25 cellular contexts compared by ENCODE assay signal in the genomic region with DNA sequence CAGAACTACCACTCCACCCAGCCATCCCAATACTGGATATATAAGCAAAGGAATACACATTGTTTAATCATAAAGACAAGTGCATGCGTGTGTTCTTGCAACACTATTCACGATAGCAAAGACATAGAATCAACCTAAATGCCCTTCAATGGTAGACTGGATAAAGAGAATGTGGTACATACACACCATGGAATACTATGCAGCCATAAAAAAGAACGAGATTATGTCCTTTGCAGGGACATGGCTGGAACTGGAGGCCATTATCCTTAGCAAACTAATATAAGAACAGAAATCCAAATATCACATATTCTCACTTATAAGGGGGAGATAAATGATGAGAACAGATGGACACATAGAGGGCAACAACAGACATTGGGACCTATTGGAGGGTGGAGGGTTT.
DNase-seq lines count a peak whose midpoint lies in the region; ATAC-seq, FAIRE-seq and TF ChIP-seq lines count a peak whose summit lies in the region.
"Had no signal": no experiment of that assay in that cellular context is flagged by ENCODE, and none has a peak within 500 bp of the region (broad histone marks: within the 10 kb centered on the region; RNA-seq: fewer than 3 reads in every experiment).

No MANE protein-coding gene starts in this region.

- 89% methylated on average over 3 of the region's 3 CpGs for WGBS in esophagus muscularis mucosa

- no peak for TF ChIP-seq CTCF in HEK293 (tag by site-specific recombination; IDR thresholded peaks at IDR 0.05)
- TF ChIP-seq CTCF in astrocyte (IDR thresholded peaks at IDR 0.05; ENCODE audit: insufficient read depth, low read depth, low read length) = no peak
- TF ChIP-seq CTCF in right atrium auricular region (IDR thresholded peaks at IDR 0.05) = no peak
- no peak for TF ChIP-seq CTCF in esophagus muscularis mucosa (IDR thresholded peaks at IDR 0.05)

- no peak overlapping the region for H3K27ac ChIP-seq in HEK293 (ENCODE audit: extremely low read depth, low read depth, low read length)
- no peak overlapping the region for H3K27ac ChIP-seq in astrocyte (ENCODE audit: low read depth, low read length)
- H3K27ac ChIP-seq in right atrium auricular region = no peak overlapping the region
- H3K27ac ChIP-seq in esophagus muscularis mucosa (replicated peaks in 1 of 4) = no peak overlapping the region
- H3K27ac ChIP-seq: 22Rv1; A549; BLaER1 treated with 17β-estradiol and CSF1 and Interleukin-3, amounts not matched to agents 10 nM and 100 nM; C4-2B had no signal

- H3K36me3 Mint-ChIP-seq in astrocyte (ENCODE audit: low read depth, unreplicated experiment) = peaks cover 2% of the 10 kb centered on the region
- H3K36me3 Mint-ChIP-seq: CD8-positive, alpha-beta T cell had no signal

- H3K9ac ChIP-seq in astrocyte (ENCODE audit: low read length) = no peak overlapping the region
- H3K9ac ChIP-seq: BLaER1 treated with 17β-estradiol and CSF1 and Interleukin-3, amounts not matched to agents 10 nM and 100 nM had no signal

- FAIRE-seq in GM12892 (lab: Jason Lieb, UNC) (peak; percentile 46), astrocyte (lab: Jason Lieb, UNC) (peak; percentile 9), urothelium cell line (lab: Jason Lieb, UNC) (peak; percentile 46)
- FAIRE-seq: A549, D721Med, GM12878, GM19239 had no signal

- no peak overlapping the region for H3K27ac Mint-ChIP-seq in astrocyte (ENCODE audit: unreplicated experiment)
- H3K27ac Mint-ChIP-seq: B cell; CD4-positive, alpha-beta T cell; CD8-positive, alpha-beta T cell had no signal

- H3K4me1 ChIP-seq in HEK293 (ENCODE audit: control insufficient read depth, insufficient read depth, low read length) (no peaks in the 10 kb centered on the region), astrocyte (ENCODE audit: insufficient read depth, low read length) (no peaks in the 10 kb centered on the region), right atrium auricular region (no peaks in the 10 kb centered on the region), esophagus muscularis mucosa (peaks cover 0 to 5% (median 1%) of the 10 kb centered on the region in 4 donors)
- H3K4me1 ChIP-seq: A549 had no signal

- H3K4me1 Mint-ChIP-seq in astrocyte (ENCODE audit: low read depth, unreplicated experiment) = no peaks in the 10 kb centered on the region
- H3K4me1 Mint-ChIP-seq: B cell had no signal

- no peak for ATAC-seq in HG03196 (IDR thresholded peaks at IDR 0.05; ENCODE audit: unreplicated experiment)
- ATAC-seq: A549; CD8-positive, alpha-beta T cell; GM12878 had no signal

- no peak overlapping the region for H2AFZ ChIP-seq in astrocyte (ENCODE audit: low read depth, low read length)

- POLR2A ChIA-PET in HEK293 (lab: Yijun Ruan, JAX) = no interaction called here

- no peaks in the 10 kb centered on the region for H3K79me2 ChIP-seq in astrocyte (ENCODE audit: insufficient read depth, low read length)

- no peaks in the 10 kb centered on the region for H3K27me3 ChIP-seq in astrocyte (ENCODE audit: insufficient read depth, low read length)
- H3K27me3 ChIP-seq in right atrium auricular region = no peaks in the 10 kb centered on the region
- H3K27me3 ChIP-seq in esophagus muscularis mucosa = no peaks in the 10 kb centered on the region
- H3K27me3 ChIP-seq: BLaER1 treated with 17β-estradiol and CSF1 and Interleukin-3, amounts not matched to agents 10 nM and 100 nM had no signal

- TF ChIP-seq POLR2A in GM12892 (IDR thresholded peaks at IDR 0.05; ENCODE audit: low read depth, low read length) (no peak), esophagus muscularis mucosa (IDR thresholded peaks at IDR 0.05; ENCODE audit: low read depth) (no peak)

- H3K4me3 ChIP-seq in HEK293 (ENCODE audit: low read depth, low read length) (no peak overlapping the region), astrocyte (ENCODE audit: insufficient read depth, low read depth, low read length) (no peak overlapping the region), right atrium auricular region (no peak overlapping the region), esophagus muscularis mucosa (no peak overlapping the region)
- H3K4me3 ChIP-seq: A549; BLaER1 treated with 17β-estradiol and CSF1 and Interleukin-3, amounts not matched to agents 10 nM and 100 nM; GM12878 had no signal

- H3K9me3 ChIP-seq in HEK293 (ENCODE audit: control insufficient read depth, insufficient read depth, low read depth, low read length) (no peaks in the 10 kb centered on the region; the same call in 1 of the 2 replicates), astrocyte (ENCODE audit: insufficient read depth, low read depth, low read length) (no peaks in the 10 kb centered on the region), right atrium auricular region (peaks cover 0 to 7% of the 10 kb centered on the region in 2 donors), esophagus muscularis mucosa (peaks cover 0 to 8% (median 0%) of the 10 kb centered on the region in 4 donors)
- H3K9me3 ChIP-seq: A549 had no signal

- no peak overlapping the region for H3K4me3 Mint-ChIP-seq in astrocyte (ENCODE audit: unreplicated experiment)
- H3K4me3 Mint-ChIP-seq: B cell; CD4-positive, alpha-beta T cell; CD8-positive, alpha-beta T cell had no signal

- H4K20me1 ChIP-seq in astrocyte (ENCODE audit: insufficient read depth, low read length) = no peaks in the 10 kb centered on the region
- H4K20me1 ChIP-seq: BLaER1 treated with 17β-estradiol and CSF1 and Interleukin-3, amounts not matched to agents 10 nM and 100 nM had no signal

- peaks cover 17% of the 10 kb centered on the region for H3K9me3 Mint-ChIP-seq in astrocyte (ENCODE audit: unreplicated experiment)
- H3K9me3 Mint-ChIP-seq: CD4-positive, alpha-beta T cell had no signal

- TF ChIP-seq EP300 in esophagus muscularis mucosa (IDR thresholded peaks at IDR 0.05) = no peak

- CTCF ChIA-PET in HEK293 (lab: Yijun Ruan, JAX) = interaction anchor here (0.9 kb wide), 1 partner anchor 459 kb away, joined by 3 read pairs; no protein-coding TSS in a partner anchor

- DNase-seq in GM12892 (ENCODE audit: insufficient read length) (no peak), astrocyte (ENCODE audit: low read depth) (no peak), urothelium cell line (ENCODE audit: low spot score) (no peak), right atrium auricular region (ENCODE audit: low spot score) (no peak), esophagus muscularis mucosa (ENCODE audit: extremely low spot score) (no peak)
- DNase-seq: AML-193; Caco-2; Calu3; CD4-positive, alpha-beta T cell; CD8-positive, alpha-beta T cell; DMS53; DMS79; DND-41; EL; GDM1 had no signal

- H3K27me3 Mint-ChIP-seq in astrocyte (ENCODE audit: low read depth, unreplicated experiment) = no peaks in the 10 kb centered on the region
- H3K27me3 Mint-ChIP-seq: CD4-positive, alpha-beta T cell had no signal

- no peaks in the 10 kb centered on the region for H3K36me3 ChIP-seq in HEK293 (ENCODE audit: control insufficient read depth in 2 of 2, insufficient read depth in 1 of 2, low read length in 2 of 2)
- H3K36me3 ChIP-seq in astrocyte (ENCODE audit: insufficient read depth, low read length) = no peaks in the 10 kb centered on the region
- no peaks in the 10 kb centered on the region for H3K36me3 ChIP-seq in right atrium auricular region
- H3K36me3 ChIP-seq in esophagus muscularis mucosa = no peaks in the 10 kb centered on the region
- H3K36me3 ChIP-seq: BLaER1 treated with 17β-estradiol and CSF1 and Interleukin-3, amounts not matched to agents 10 nM and 100 nM had no signal

- no peak overlapping the region for H3K4me2 ChIP-seq in astrocyte (ENCODE audit: low read length)
- H3K4me2 ChIP-seq: A549; BLaER1 treated with 17β-estradiol and CSF1 and Interleukin-3, amounts not matched to agents 10 nM and 100 nM had no signal

- intact Hi-C loops in esophagus muscularis mucosa (cut with DNase I) = no loop called here

TF ChIP-seq in HEK293, 187 proteins besides CTCF, POLR2A, EP300 and RAD21:
- TF ChIP-seq ZNF146 (tag by site-specific recombination; IDR thresholded peaks at IDR 0.05) = peak; percentile 53; the same call in 1 of the 2 replicates
- no peak for TF ChIP-seq GFI1B (tag by site-specific recombination; IDR thresholded peaks at IDR 0.05)
